Comparison of ENCODE assay signal across 23 cellular contexts in the genomic region with DNA sequence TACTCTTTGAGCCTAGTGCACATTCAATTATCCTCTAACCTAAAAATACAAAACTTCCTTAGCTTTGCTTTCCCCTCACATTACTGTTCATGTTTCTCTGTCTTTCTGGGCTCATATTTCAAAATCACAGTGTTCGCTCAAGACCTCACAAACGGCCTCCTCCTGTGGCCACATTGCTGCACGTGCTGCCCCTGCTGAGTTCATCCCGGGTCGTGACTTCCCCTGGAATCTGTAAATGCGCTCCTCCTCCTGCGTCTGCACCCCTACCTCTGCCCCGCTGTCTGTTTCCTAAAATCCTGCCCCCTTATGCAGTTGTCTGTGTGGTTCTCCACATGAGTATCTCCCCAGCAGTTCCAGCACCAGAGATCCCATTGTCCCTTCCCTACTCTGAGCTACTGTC.
"Had no signal": no experiment of that assay in that cellular context is flagged by ENCODE, and none has a peak within 500 bp of the region (broad histone marks: within the 10 kb centered on the region; RNA-seq: fewer than 3 reads in every experiment).

No MANE protein-coding gene starts in this region.

- H3K4me1 ChIP-seq: body of pancreas, gastroesophageal sphincter, left lung, psoas muscle, transverse colon, uterus had no signal

- DNase-seq: activated gamma-delta T cell treated with Interleukin-2 at 50 U/mL for 16 hours; activated T-cell treated with anti-CD3 and anti-CD28 coated beads, Interleukin-2, amount 50 U/mL, for 1 hour; anterior cingulate cortex; body of pancreas; dermis blood vessel endothelial cell; heart left ventricle; kidney; left lung; naive B cell; ovary; psoas muscle; right cardiac atrium; stimulated activated CD8-positive, alpha-beta memory T cell treated with anti-CD3 and anti-CD28 coated beads, Interleukin-4, amount 100 ng/mL, for 48 hours; stimulated activated naive B cell treated with anti-CD40 and anti-IgM and Interleukin-4, amounts not matched to agents 10 μg/mL and 1 μg/mL and 100 μg/mL, for 72 hours; T-cell; transverse colon; uterus; WERI-Rb-1 had no signal

- H3K27me3 ChIP-seq: body of pancreas, cardiac muscle cell, gastroesophageal sphincter, heart left ventricle, left lung, ovary, transverse colon, uterus had no signal

- H3K4me3 ChIP-seq: body of pancreas, cardiac muscle cell, gastroesophageal sphincter, heart left ventricle, left lung, lung, ovary, psoas muscle, transverse colon, uterus had no signal

- H3K36me3 ChIP-seq: cardiac muscle cell, gastroesophageal sphincter, left lung, ovary, transverse colon, uterus, WERI-Rb-1 had no signal

- H3K4me3 Mint-ChIP-seq: activated naive CD4-positive, alpha-beta T cell treated with anti-CD3 and anti-CD28 coated beads, Interleukin-2, amount 50 U/mL, for 24 hours; stimulated activated naive B cell treated with anti-CD40 and anti-IgM and Interleukin-4, amounts not matched to agents 10 μg/mL and 1 μg/mL and 100 μg/mL, for 72 hours; T-cell; T-helper 2 cell treated with Interferon-gamma antibody and Interleukin-4, amounts not matched to agents 5 μg/mL and 100 μg/mL, for 36 hours had no signal

- H3K36me3 Mint-ChIP-seq: activated naive CD4-positive, alpha-beta T cell treated with anti-CD3 and anti-CD28 coated beads, Interleukin-2, amount 50 U/mL, for 24 hours; stimulated activated naive B cell treated with anti-CD40 and anti-IgM and Interleukin-4, amounts not matched to agents 10 μg/mL and 1 μg/mL and 100 μg/mL, for 72 hours; T-cell had no signal

- H3K9me3 ChIP-seq: body of pancreas, gastroesophageal sphincter, left lung, ovary, psoas muscle, transverse colon, uterus had no signal

- H3K27ac Mint-ChIP-seq: activated naive CD4-positive, alpha-beta T cell treated with anti-CD3 and anti-CD28 coated beads, Interleukin-2, amount 50 U/mL, for 24 hours; stimulated activated naive B cell treated with anti-CD40 and anti-IgM and Interleukin-4, amounts not matched to agents 10 μg/mL and 1 μg/mL and 100 μg/mL, for 72 hours; T-cell; T-helper 2 cell treated with Interferon-gamma antibody and Interleukin-4, amounts not matched to agents 5 μg/mL and 100 μg/mL, for 36 hours had no signal

- H3K9me3 Mint-ChIP-seq: activated naive CD4-positive, alpha-beta T cell treated with anti-CD3 and anti-CD28 coated beads, Interleukin-2, amount 50 U/mL, for 24 hours; T-helper 2 cell treated with Interferon-gamma antibody and Interleukin-4, amounts not matched to agents 5 μg/mL and 100 μg/mL, for 36 hours had no signal

- H3K27ac ChIP-seq: body of pancreas, cardiac muscle cell, gastroesophageal sphincter, heart left ventricle, left lung, ovary, psoas muscle, transverse colon, uterus, WERI-Rb-1 had no signal

- H3K4me1 Mint-ChIP-seq: activated naive CD4-positive, alpha-beta T cell treated with anti-CD3 and anti-CD28 coated beads, Interleukin-2, amount 50 U/mL, for 24 hours; naive B cell; stimulated activated naive B cell treated with anti-CD40 and anti-IgM and Interleukin-4, amounts not matched to agents 10 μg/mL and 1 μg/mL and 100 μg/mL, for 72 hours; T-cell had no signal
